Comparison of ENCODE assay signal across 10 cellular contexts in genomic region chr14:22597265-22597664, GRCh38. TPM values are rescaled to one million over a fixed set of nuclear protein-coding genes. Genes with fewer than 3 reads are reported as not detected.
A peak's percentile ranks its signal among the peaks of the same experiment; 100 is the strongest.
DNase-seq lines count a peak whose midpoint lies in the region; ATAC-seq and TF ChIP-seq lines count a peak whose summit lies in the region.
"Had no signal": no experiment of that assay in that cellular context is flagged by ENCODE, and none has a peak within 500 bp of the region (broad histone marks: within the 10 kb centered on the region; RNA-seq: fewer than 3 reads in every experiment).

No MANE protein-coding gene starts in this region.

- TF ChIP-seq CTCF in VCaP (conservative IDR thresholded peaks at IDR 0.05): no peak
- no peak for TF ChIP-seq CTCF in spleen (IDR thresholded peaks at IDR 0.05 in 8 of 11, conservative IDR thresholded peaks at IDR 0.05 in 3 of 11)
- no peak for TF ChIP-seq CTCF in RWPE1 (conservative IDR thresholded peaks at IDR 0.05; ENCODE audit: low read depth)

- CTCF ChIA-PET in activated CD8-positive, alpha-beta memory T cell treated with anti-CD3 and anti-CD28 coated beads, Interleukin-2, amount 10 ng/mL, durations not matched to agents 7 days and 5 days (lab: Charles Lee): interaction anchor here (0.9 to 3.8 kb wide), 10 partner anchors 7 to 257 kb away, joined by 3 to 31 read pairs (median 4); partner anchors contain the start of gene DAD1
- CTCF ChIA-PET in RWPE1 (lab: Yijun Ruan, JAX): interaction anchor here (0.6 to 1.1 kb wide), 4 partner anchors 27 to 89 kb away, joined by 3 to 4 read pairs (median 3); no protein-coding TSS in a partner anchor

- H3K4me1 ChIP-seq in iPS-18a (ENCODE audit: control insufficient read depth, low read depth, low read length) (peaks cover 19% of the 10 kb centered on the region), spleen (peaks cover 3 to 48% (median 30%) of the 10 kb centered on the region in 6 donors)
- H3K4me1 ChIP-seq: colonic mucosa had no signal

- H3K36me3 Mint-ChIP-seq in activated CD8-positive, alpha-beta memory T cell treated with anti-CD3 and anti-CD28 coated beads, Interleukin-2, amount 10 ng/mL, durations not matched to agents 7 days and 5 days: peaks cover 5% of the 10 kb centered on the region

- peak overlapping the region; percentile 85 for H3K27ac ChIP-seq in VCaP
- H3K27ac ChIP-seq in iPS-18a (ENCODE audit: low read length): no peak overlapping the region
- H3K27ac ChIP-seq in spleen: peak overlapping the region in 2 of 8 donors; percentile 87 to 93
- H3K27ac ChIP-seq in RWPE1: no peak overlapping the region

- POLR2A ChIA-PET in RWPE1 (lab: Yijun Ruan, JAX; ENCODE audit: low non-redundant PET): no interaction called here

- no peak overlapping the region for H3K27ac Mint-ChIP-seq in activated CD8-positive, alpha-beta memory T cell treated with anti-CD3 and anti-CD28 coated beads, Interleukin-2, amount 10 ng/mL, durations not matched to agents 7 days and 5 days

- ATAC-seq in activated CD8-positive, alpha-beta memory T cell treated with anti-CD3 and anti-CD28 coated beads, Interleukin-2, amount 10 ng/mL, durations not matched to agents 7 days and 5 days: no peak
- ATAC-seq in HG03045 (IDR thresholded peaks at IDR 0.05; ENCODE audit: unreplicated experiment) (no peak), GM18909 (IDR thresholded peaks at IDR 0.05; ENCODE audit: poor library complexity, unreplicated experiment) (no peak)

- no peak for DNase-seq in activated CD8-positive, alpha-beta memory T cell treated with anti-CD3 and anti-CD28 coated beads, Interleukin-2, amount 10 ng/mL, durations not matched to agents 7 days and 5 days
- DNase-seq in activated CD8-positive, alpha-beta memory T cell treated with anti-CD3 and anti-CD28 coated beads, Interleukin-2, amount 50 U/mL, for 48 hours: no peak
- DNase-seq in spleen (no peak), RWPE1 (ENCODE audit: low spot score) (no peak)
- DNase-seq: colonic mucosa, NCI-H1092 treated with DMSO at 0.1 percent for 48 hours had no signal

- H3K36me3 ChIP-seq in iPS-18a (ENCODE audit: control insufficient read depth, low read depth, low read length) (peaks cover 14% of the 10 kb centered on the region), spleen (peaks cover 0 to 13% (median 8%) of the 10 kb centered on the region in 6 donors)
- H3K36me3 ChIP-seq: colonic mucosa had no signal

- 86 to 95% (median 90%) methylated on average over 6 of the region's 6 CpGs for WGBS in spleen, 5 donors

- peak overlapping the region; percentile 91 for H3K4me3 ChIP-seq in iPS-18a (ENCODE audit: low read length)
- H3K4me3 ChIP-seq in spleen: peak overlapping the region in 5 of 8 donors; percentile 71 to 94 (median 73)

- peaks cover 29% of the 10 kb centered on the region for H3K4me1 Mint-ChIP-seq in activated CD8-positive, alpha-beta memory T cell treated with anti-CD3 and anti-CD28 coated beads, Interleukin-2, amount 10 ng/mL, durations not matched to agents 7 days and 5 days

- H3K27me3 ChIP-seq in iPS-18a (ENCODE audit: control insufficient read depth, insufficient read depth, low read length) (no peaks in the 10 kb centered on the region), spleen (replicated peaks in 1 of 7) (no peaks in the 10 kb centered on the region)
- H3K27me3 ChIP-seq: colonic mucosa had no signal

- no peak for TF ChIP-seq POLR2A in spleen (IDR thresholded peaks at IDR 0.05)

- no peaks in the 10 kb centered on the region for H3K9me3 ChIP-seq in iPS-18a (ENCODE audit: control insufficient read depth, low read depth, low read length)
- no peaks in the 10 kb centered on the region for H3K9me3 ChIP-seq in spleen
- H3K9me3 ChIP-seq: colonic mucosa had no signal

- H3K9me3 Mint-ChIP-seq in activated CD8-positive, alpha-beta memory T cell treated with anti-CD3 and anti-CD28 coated beads, Interleukin-2, amount 10 ng/mL, durations not matched to agents 7 days and 5 days (ENCODE audit: low read depth): no peaks in the 10 kb centered on the region

- intact Hi-C loops in spleen (cut with DNase I; ENCODE audit: low total_unique reads): loop anchor here (10.0 kb wide), 1 partner anchor 158 kb away; no protein-coding TSS in a partner anchor

- peak overlapping the region; percentile 20 for H3K4me3 Mint-ChIP-seq in activated CD8-positive, alpha-beta memory T cell treated with anti-CD3 and anti-CD28 coated beads, Interleukin-2, amount 10 ng/mL, durations not matched to agents 7 days and 5 days

- no peak overlapping the region for H3K9ac ChIP-seq in iPS-18a (ENCODE audit: low read length)

- peaks cover 5% of the 10 kb centered on the region for H3K27me3 Mint-ChIP-seq in activated CD8-positive, alpha-beta memory T cell treated with anti-CD3 and anti-CD28 coated beads, Interleukin-2, amount 10 ng/mL, durations not matched to agents 7 days and 5 days

RNA-seq across cellular contexts. Expression of gene ABHD4, which starts 0.8 kb away (rescaled TPM):
- 10 to 100 TPM; 11.8 to 13.8 TPM for total RNA-seq in activated CD8-positive, alpha-beta memory T cell treated with anti-CD3 and anti-CD28 coated beads, Interleukin-2, amount 10 ng/mL, durations not matched to agents 7 days and 5 days
- total RNA-seq in spleen: 10 to 100 TPM; 12.0 to 32.8 (median 24.9) TPM
- polyA plus RNA-seq in spleen: 1 to 10 TPM; 7.2 to 8.6 (median 7.9) TPM

RNA-seq across cellular contexts. Expression of gene DAD1, which starts 8.2 kb away (rescaled TPM):
- total RNA-seq in activated CD8-positive, alpha-beta memory T cell treated with anti-CD3 and anti-CD28 coated beads, Interleukin-2, amount 10 ng/mL, durations not matched to agents 7 days and 5 days: 100 to 1,000 TPM; 115 to 185 TPM
- 100 to 1,000 TPM; 107 to 176 (median 123) TPM for total RNA-seq in spleen
- 100 to 1,000 TPM; 102 to 165 (median 147) TPM for polyA plus RNA-seq in spleen

RNA-seq across cellular contexts. Expression of gene OR6J1, which starts 46.9 kb away (rescaled TPM):
- total RNA-seq in activated CD8-positive, alpha-beta memory T cell treated with anti-CD3 and anti-CD28 coated beads, Interleukin-2, amount 10 ng/mL, durations not matched to agents 7 days and 5 days: not detected
- not detected for total RNA-seq in spleen
- polyA plus RNA-seq in spleen: not detected
- total RNA-seq: colonic mucosa had no signal
